Comparison of ENCODE assay signal across 9 cellular contexts in genomic region chr17:19728114-19728495, GRCh38. TPM values are rescaled to one million over a fixed set of nuclear protein-coding genes. Genes with fewer than 3 reads are reported as not detected.
DNase-seq lines count a peak whose midpoint lies in the region; FAIRE-seq and TF ChIP-seq lines count a peak whose summit lies in the region.
"Had no signal": no experiment of that assay in that cellular context is flagged by ENCODE, and none has a peak within 500 bp of the region (broad histone marks: within the 10 kb centered on the region; RNA-seq: fewer than 3 reads in every experiment).

No MANE protein-coding gene starts in this region.

- H3K9me3 Mint-ChIP-seq in mesothelial cell of epicardium, result no peaks in the 10 kb centered on the region
- no peaks in the 10 kb centered on the region for H3K9me3 Mint-ChIP-seq in endothelial cell (ENCODE audit: unreplicated experiment)

- H3K4me1 ChIP-seq in left ventricle myocardium inferior, result peaks cover 40% of the 10 kb centered on the region
- peaks cover 3% of the 10 kb centered on the region in 2 donors for H3K4me1 ChIP-seq in small intestine (ENCODE audit: control insufficient read depth in 2 of 2, insufficient read depth in 1 of 2, low read depth in 1 of 2, low read length in 1 of 2)

- no peak overlapping the region for H3K4me3 Mint-ChIP-seq in mesothelial cell of epicardium
- H3K4me3 Mint-ChIP-seq in endothelial cell (ENCODE audit: unreplicated experiment), result no peak overlapping the region

- H3K36me3 Mint-ChIP-seq in mesothelial cell of epicardium (no peaks in the 10 kb centered on the region), endothelial cell (ENCODE audit: low read depth, unreplicated experiment) (no peaks in the 10 kb centered on the region)

- TF ChIP-seq CTCF in left ventricle myocardium inferior (IDR thresholded peaks at IDR 0.05; ENCODE audit: borderline replicate concordance) (no peak), mesothelial cell of epicardium (IDR thresholded peaks at IDR 0.05; ENCODE audit: unreplicated experiment) (no peak), endothelial cell (IDR thresholded peaks at IDR 0.05; ENCODE audit: unreplicated experiment) (no peak)

- FAIRE-seq in small intestine (lab: Jason Lieb, UNC), result no peak

- no peak overlapping the region for H3K4me3 ChIP-seq in MG63
- H3K4me3 ChIP-seq in left ventricle myocardium inferior, result no peak overlapping the region
- H3K4me3 ChIP-seq in small intestine (ENCODE audit: low read depth in 1 of 2, low read length in 2 of 2), result no peak overlapping the region

- H3K27ac ChIP-seq in left ventricle myocardium inferior (replicated peaks) (peak overlapping the region; percentile 94), small intestine (ENCODE audit: low read depth in 1 of 2, low read length in 1 of 2) (peak overlapping the region; percentile 6 to 96)
- H3K27ac ChIP-seq: neutrophil had no signal

- H3K36me3 ChIP-seq in MG63 (no peaks in the 10 kb centered on the region), left ventricle myocardium inferior (no peaks in the 10 kb centered on the region), small intestine (ENCODE audit: control insufficient read depth in 2 of 2, insufficient read depth in 2 of 2, low read length in 2 of 2) (no peaks in the 10 kb centered on the region)
- H3K36me3 ChIP-seq: neutrophil had no signal

- no peaks in the 10 kb centered on the region for H3K9me3 ChIP-seq in MG63
- no peaks in the 10 kb centered on the region for H3K9me3 ChIP-seq in left ventricle myocardium inferior (replicated peaks)
- H3K9me3 ChIP-seq in small intestine (ENCODE audit: control insufficient read depth, low read depth), result no peaks in the 10 kb centered on the region
- H3K9me3 ChIP-seq: neutrophil had no signal

- 15 to 25% (median 22%) methylated on average over 7 of the region's 7 CpGs for WGBS in small intestine, 3 donors

- DNase-seq in MG63, result peak; percentile 95
- DNase-seq in amniotic epithelial cell (ENCODE audit: low read depth), result peak; percentile 52
- DNase-seq in left ventricle myocardium inferior, result peak; percentile 88
- peak; percentile 68 for DNase-seq in small intestine
- DNase-seq in AML-193 (lab: John Stamatoyannopoulos, UW), result no peak
- DNase-seq in mesothelial cell of epicardium (ENCODE audit: low spot score in 2 of 2, unreplicated experiment in 2 of 2), result no peak
- no peak for DNase-seq in effector CD4-positive, alpha-beta T cell
- no peak for DNase-seq in endothelial cell (ENCODE audit: low spot score)

- no peaks in the 10 kb centered on the region for H3K27me3 ChIP-seq in MG63
- H3K27me3 ChIP-seq in left ventricle myocardium inferior (ENCODE audit: low read depth), result no peaks in the 10 kb centered on the region
- H3K27me3 ChIP-seq in small intestine (ENCODE audit: control insufficient read depth in 2 of 2, insufficient read depth in 2 of 2, low read length in 2 of 2), result no peaks in the 10 kb centered on the region
- H3K27me3 ChIP-seq: neutrophil had no signal

- peaks cover 3% of the 10 kb centered on the region for H3K27me3 Mint-ChIP-seq in mesothelial cell of epicardium (ENCODE audit: low read depth)
- no peaks in the 10 kb centered on the region for H3K27me3 Mint-ChIP-seq in endothelial cell (ENCODE audit: unreplicated experiment)

- peaks cover 4% of the 10 kb centered on the region for H3K4me1 Mint-ChIP-seq in mesothelial cell of epicardium
- no peaks in the 10 kb centered on the region for H3K4me1 Mint-ChIP-seq in endothelial cell (ENCODE audit: unreplicated experiment)

- H3K27ac Mint-ChIP-seq in mesothelial cell of epicardium, result no peak overlapping the region
- no peak overlapping the region for H3K27ac Mint-ChIP-seq in endothelial cell (ENCODE audit: unreplicated experiment)

- intact Hi-C loops in left ventricle myocardium inferior (cut with micrococcal nuclease), result no loop called here

RNA-seq across cellular contexts. Expression of gene SLC47A2, which starts 11.7 kb away (rescaled TPM):
- 24.8 and 27.9 TPM in 2 replicates for total RNA-seq in MG63 (2014; rRNA removed; shearing (Covaris generic); ENCODE audit: low replicate concordance)
- total RNA-seq in left ventricle myocardium inferior (not detected), mesothelial cell of epicardium (not detected in 3 replicates), endothelial cell (ENCODE audit: unreplicated experiment) (not detected)
- 1 to 10 TPM in 1 of 3 donors, under 1 TPM in 2; 0.34 to 1.1 (median 0.45) TPM for polyA plus RNA-seq in small intestine

RNA-seq across cellular contexts. Expression of gene ALDH3A1, which starts 20.0 kb away (rescaled TPM):
- 240 and 395 TPM in 2 replicates for total RNA-seq in MG63 (2014; rRNA removed; shearing (Covaris generic); ENCODE audit: low replicate concordance)
- total RNA-seq in left ventricle myocardium inferior (not detected), mesothelial cell of epicardium (0.55 to 1.1 TPM (median 0.69 TPM) in 3 replicates), endothelial cell (ENCODE audit: unreplicated experiment) (0.31 TPM)
- 1 to 10 TPM; 2.4 to 5.8 (median 3.8) TPM for polyA plus RNA-seq in small intestine

Comparison
In these comparisons a context has a peak if more than half of its experiments do, and no peak if none do; other contexts are left out.
1. DNase-seq: peak in MG63 (single experiment), amniotic epithelial cell (single experiment), left ventricle myocardium inferior (single experiment) and small intestine (single experiment); none in AML-193 (0 of 2), mesothelial cell of epicardium (0 of 2), effector CD4-positive, alpha-beta T cell (single experiment) and endothelial cell (single experiment).
2. RNA of gene SLC47A2, which starts 11.7 kb away (total RNA-seq): 24.8 to 27.9 TPM in MG63; not detected in left ventricle myocardium inferior (single experiment), not detected in mesothelial cell of epicardium and not detected in endothelial cell (single experiment); every median in the first group is over 10 times any median in the second.
3. RNA of gene ALDH3A1, which starts 20.0 kb away (total RNA-seq): 240 to 395 TPM in MG63; 0.55 to 1.1 TPM in mesothelial cell of epicardium, 0.31 TPM in endothelial cell (single experiment) and not detected in left ventricle myocardium inferior (single experiment); every median in the first group is over 100 times any median in the second.